In the genomic region with DNA sequence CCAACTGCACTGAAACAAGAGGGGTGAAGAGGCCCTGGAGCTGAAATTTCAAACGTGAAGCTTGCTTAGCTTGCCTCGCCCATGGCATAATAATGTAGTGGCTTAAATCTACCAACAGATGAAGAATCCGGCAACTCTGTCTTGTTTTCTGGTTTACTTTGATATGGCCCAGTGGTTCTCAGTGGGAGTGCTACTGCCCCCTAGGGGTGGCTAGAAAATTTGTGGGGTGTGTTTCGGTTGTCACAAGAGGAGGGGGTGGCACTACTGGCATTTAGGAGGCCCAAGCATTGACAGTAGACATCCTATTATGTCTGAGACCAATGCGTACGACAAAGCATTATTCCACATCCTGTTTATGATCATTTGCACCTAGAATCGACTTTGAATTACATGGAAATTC, we compare ENCODE assay signal across 3 cellular contexts.
TF ChIP-seq lines count a peak whose summit lies in the region.

No MANE protein-coding gene starts in this region.

TF ChIP-seq in IMR-90, 13 proteins besides CTCF, POLR2A, EP300 and RAD21:
- TF ChIP-seq MAZ (IDR thresholded peaks at IDR 0.05; ENCODE audit: borderline replicate concordance, low read depth, low read length) (no peak), RCOR1 (IDR thresholded peaks at IDR 0.05; ENCODE audit: insufficient replicate concordance, low read length) (no peak), BHLHE40 (IDR thresholded peaks at IDR 0.05; ENCODE audit: low read depth, low read length) (no peak)
TF ChIP-seq in IMR-90: peak in this region for 0.

TF ChIP-seq in GM12878, 131 proteins besides CTCF, POLR2A, EP300 and RAD21:
- TF ChIP-seq SUPT20H (IDR thresholded peaks at IDR 0.05; ENCODE audit: borderline replicate concordance, control insufficient read depth, low read depth, low read length) (no peak), FOXK2 (IDR thresholded peaks at IDR 0.05) (no peak), NR2C1 (IDR thresholded peaks at IDR 0.05) (no peak), PML (IDR thresholded peaks at IDR 0.05; ENCODE audit: low read length) (no peak), MEF2A (IDR thresholded peaks at IDR 0.05; ENCODE audit: insufficient read depth, low read depth, low read length) (no peak), DPF2 (IDR thresholded peaks at IDR 0.05) (no peak), TARDBP (IDR thresholded peaks at IDR 0.05; ENCODE audit: borderline replicate concordance) (no peak), IRF4 (IDR thresholded peaks at IDR 0.05; ENCODE audit: low read depth, low read length) (no peak), CHD4 (IDR thresholded peaks at IDR 0.05) (no peak), RFX5 (IDR thresholded peaks at IDR 0.05; ENCODE audit: low read depth, low read length) (no peak), MXI1 (IDR thresholded peaks at IDR 0.05; ENCODE audit: low read depth, low read length) (no peak), PBX3 (IDR thresholded peaks at IDR 0.05; ENCODE audit: insufficient replicate concordance, low read depth, low read length) (no peak), ZBED1 (IDR thresholded peaks at IDR 0.05; ENCODE audit: borderline replicate concordance) (no peak), HDAC2 (IDR thresholded peaks at IDR 0.05) (no peak), TCF7 (IDR thresholded peaks at IDR 0.05; ENCODE audit: borderline replicate concordance) (no peak), ZNF592 (IDR thresholded peaks at IDR 0.05) (no peak)

TF ChIP-seq in liver, 16 proteins besides CTCF, POLR2A, EP300 and RAD21:
- TF ChIP-seq ZBTB33 (IDR thresholded peaks at IDR 0.05) (no peak), YY1 (IDR thresholded peaks at IDR 0.05) (no peak), REST (IDR thresholded peaks at IDR 0.05) (no peak), FOXA1 (IDR thresholded peaks at IDR 0.05) (no peak)
